In genomic region chr9:5445096-5445495, GRCh38 we compare ENCODE assay signal across 1 cellular context. TPM values are rescaled to one million over a fixed set of nuclear protein-coding genes. Genes with fewer than 3 reads are reported as not detected.
"Had no signal": no experiment of that assay in that cellular context is flagged by ENCODE, and none has a peak within 500 bp of the region (broad histone marks: within the 10 kb centered on the region; RNA-seq: fewer than 3 reads in every experiment).

No MANE protein-coding gene starts in this region.

RNA-seq across cellular contexts. Expression of gene CD274, which starts 5.2 kb away (rescaled TPM):
- polyA plus RNA-seq: hepatocyte had no signal
